ENCODE assay signal across 34 cellular contexts in the genomic region with DNA sequence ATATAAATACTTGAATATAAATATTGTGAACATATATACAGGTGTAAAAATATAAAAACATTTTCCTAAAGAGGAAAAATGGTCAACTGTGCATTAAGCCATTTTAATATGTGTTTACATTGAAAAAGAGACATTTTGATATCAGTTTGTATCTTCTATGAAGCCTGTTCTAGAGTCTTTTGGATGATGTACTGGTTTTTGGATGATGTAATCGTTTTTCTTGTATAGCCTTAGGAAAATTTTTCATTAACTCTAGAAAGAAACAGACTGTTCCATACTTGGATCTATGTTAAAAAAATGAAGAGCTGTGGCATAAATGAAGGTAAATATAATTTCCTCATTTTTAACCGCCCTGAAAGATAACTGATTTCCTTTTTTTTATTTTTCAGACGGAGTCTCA.
"Had no signal": no experiment of that assay in that cellular context is flagged by ENCODE, and none has a peak within 500 bp of the region (broad histone marks: within the 10 kb centered on the region; RNA-seq: fewer than 3 reads in every experiment).

No MANE protein-coding gene starts in this region.

- ATAC-seq: activated CD4-positive, CD25-positive, alpha-beta regulatory T cell treated with anti-CD3 and anti-CD28 coated beads, Interleukin-2, amount 50 U/mL, for 24 hours; activated CD8-positive, alpha-beta memory T cell treated with anti-CD3 and anti-CD28 coated beads, Interleukin-2, amount 10 ng/mL, durations not matched to agents 7 days and 5 days; activated CD8-positive, alpha-beta T cell treated with anti-CD3 and anti-CD28 coated beads, Interleukin-2, amount 10 ng/mL, durations not matched to agents 7 days and 5 days; activated naive CD4-positive, alpha-beta T cell treated with anti-CD3 and anti-CD28 coated beads, Interleukin-2, amount 50 U/mL, for 72 hours; esophagus mucosa; heart left ventricle; T-helper 17 cell had no signal

- H3K4me1 Mint-ChIP-seq: central memory CD8-positive, alpha-beta T cell had no signal

- H3K4me3 ChIP-seq: coronary artery, dorsolateral prefrontal cortex, heart left ventricle had no signal

- H3K27ac Mint-ChIP-seq: activated B cell treated with CpG ODN at 0.5 μM for 24 hours; activated CD4-positive, alpha-beta memory T cell treated with anti-CD3 and anti-CD28 coated beads for 36 hours; activated CD8-positive, alpha-beta memory T cell treated with anti-CD3 and anti-CD28 coated beads, Interleukin-2, amount 10 ng/mL, durations not matched to agents 7 days and 5 days; activated CD8-positive, alpha-beta T cell treated with anti-CD3 and anti-CD28 coated beads, Interleukin-2, amount 10 ng/mL, durations not matched to agents 7 days and 5 days; activated naive CD4-positive, alpha-beta T cell treated with anti-CD3 and anti-CD28 coated beads, Interleukin-2, amount 10 ng/mL, durations not matched to agents 7 days and 5 days; activated naive CD8-positive, alpha-beta T cell treated with anti-CD3 and anti-CD28 coated beads, Interleukin-2, amount 10 ng/mL, durations not matched to agents 7 days and 5 days; dendritic cell treated with granulocyte-macrophage colony-stimulating factor and Interleukin-4, amounts not matched to agents 40 ng/mL and 50 ng/mL, for 4 days; endodermal cell; T-helper 17 cell; T-helper 2 cell treated with Interferon-gamma antibody and Interleukin-4, amounts not matched to agents 5 μg/mL and 100 μg/mL, for 36 hours had no signal

- H3K9me3 ChIP-seq: heart left ventricle had no signal

- H3K27me3 Mint-ChIP-seq: activated B cell treated with CpG ODN at 0.5 μM for 24 hours; activated CD4-positive, alpha-beta memory T cell treated with anti-CD3 and anti-CD28 coated beads for 36 hours; activated CD4-positive, alpha-beta T cell treated with anti-CD3 and anti-CD28 coated beads, Interleukin-2, amount 10 ng/mL, durations not matched to agents 24 days and 14 days; activated CD8-positive, alpha-beta memory T cell treated with anti-CD3 and anti-CD28 coated beads, Interleukin-2, amount 10 ng/mL, durations not matched to agents 7 days and 5 days; activated naive CD4-positive, alpha-beta T cell treated with anti-CD3 and anti-CD28 coated beads, Interleukin-2, amount 10 ng/mL, durations not matched to agents 7 days and 5 days; activated naive CD8-positive, alpha-beta T cell treated with anti-CD3 and anti-CD28 coated beads, Interleukin-2, amount 10 ng/mL, durations not matched to agents 7 days and 5 days; central memory CD8-positive, alpha-beta T cell; T-helper 17 cell had no signal

- H3K27ac ChIP-seq: brain microvascular endothelial cell, coronary artery, dorsolateral prefrontal cortex, heart left ventricle, WERI-Rb-1 had no signal

- H3K27me3 ChIP-seq: brain microvascular endothelial cell, dorsolateral prefrontal cortex, heart left ventricle had no signal

- H3K9me3 Mint-ChIP-seq: activated B cell treated with CpG ODN at 0.5 μM for 24 hours; activated CD4-positive, alpha-beta memory T cell treated with anti-CD3 and anti-CD28 coated beads for 36 hours; central memory CD8-positive, alpha-beta T cell; dendritic cell treated with granulocyte-macrophage colony-stimulating factor and Interleukin-4, amounts not matched to agents 40 ng/mL and 50 ng/mL, for 4 days; T-helper 2 cell treated with Interferon-gamma antibody and Interleukin-4, amounts not matched to agents 5 μg/mL and 100 μg/mL, for 36 hours had no signal

- H3K36me3 ChIP-seq: brain microvascular endothelial cell, heart left ventricle, WERI-Rb-1 had no signal

- H3K4me1 ChIP-seq: heart left ventricle had no signal

- DNase-seq: activated B cell treated with CpG ODN at 0.5 μM for 24 hours; activated CD4-positive, alpha-beta memory T cell treated with anti-CD3 and anti-CD28 coated beads for 36 hours; activated CD4-positive, alpha-beta T cell treated with anti-CD3 and anti-CD28 coated beads, Interleukin-2, amount 10 ng/mL, durations not matched to agents 24 days and 14 days; activated CD8-positive, alpha-beta memory T cell treated with anti-CD3 and anti-CD28 coated beads, Interleukin-2, amount 10 ng/mL, durations not matched to agents 7 days and 5 days; activated CD8-positive, alpha-beta memory T cell treated with anti-CD3 and anti-CD28 coated beads, Interleukin-2, amount 50 U/mL, for 4 hours; activated CD8-positive, alpha-beta T cell treated with anti-CD3 and anti-CD28 coated beads, Interleukin-2, amount 10 ng/mL, durations not matched to agents 7 days and 5 days; activated gamma-delta T cell; activated naive CD4-positive, alpha-beta T cell; activated naive CD4-positive, alpha-beta T cell treated with anti-CD3 and anti-CD28 coated beads, Interleukin-2, amount 10 ng/mL, durations not matched to agents 7 days and 5 days; activated naive CD8-positive, alpha-beta T cell treated with anti-CD3 and anti-CD28 coated beads, Interleukin-2, amount 10 ng/mL, durations not matched to agents 7 days and 5 days; activated T-cell treated with anti-CD3 and anti-CD28 coated beads, Interleukin-2, amount 50 U/mL, for 1 hour; activated T-cell treated with anti-CD3 and anti-CD28 coated beads, Interleukin-2, amount 50 U/mL, for 48 hours; brain microvascular endothelial cell; dorsolateral prefrontal cortex; effector memory CD4-positive, alpha-beta T cell; endodermal cell; foreskin fibroblast; glutamatergic neuron; heart left ventricle; T-helper 1 cell; T-helper 17 cell; T1000; WERI-Rb-1 had no signal

- FAIRE-seq: astrocyte, bronchial epithelial cell, frontal cortex had no signal

- H3K4me3 Mint-ChIP-seq: activated B cell treated with CpG ODN at 0.5 μM for 24 hours; activated CD4-positive, alpha-beta memory T cell treated with anti-CD3 and anti-CD28 coated beads for 36 hours; activated CD4-positive, alpha-beta T cell treated with anti-CD3 and anti-CD28 coated beads, Interleukin-2, amount 10 ng/mL, durations not matched to agents 24 days and 14 days; activated CD8-positive, alpha-beta memory T cell treated with anti-CD3 and anti-CD28 coated beads, Interleukin-2, amount 10 ng/mL, durations not matched to agents 7 days and 5 days; activated CD8-positive, alpha-beta T cell treated with anti-CD3 and anti-CD28 coated beads, Interleukin-2, amount 10 ng/mL, durations not matched to agents 7 days and 5 days; activated naive CD4-positive, alpha-beta T cell treated with anti-CD3 and anti-CD28 coated beads, Interleukin-2, amount 10 ng/mL, durations not matched to agents 7 days and 5 days; activated naive CD8-positive, alpha-beta T cell treated with anti-CD3 and anti-CD28 coated beads, Interleukin-2, amount 10 ng/mL, durations not matched to agents 7 days and 5 days; activated T-helper 1 cell treated with anti-CD3 and anti-CD28 coated beads, Interleukin-12 subunit alpha, Interleukin-12 subunit beta, Interleukin-2, Interleukin-4 antibody, amounts not matched to agents 30 ng/mL and 10 ng/mL and 1 ng/mL, durations not matched to agents 14 hours and 24 hours and 36 hours; central memory CD8-positive, alpha-beta T cell; dendritic cell treated with granulocyte-macrophage colony-stimulating factor and Interleukin-4, amounts not matched to agents 40 ng/mL and 50 ng/mL, for 4 days; endodermal cell; T-helper 17 cell; T-helper 2 cell treated with Interferon-gamma antibody and Interleukin-4, amounts not matched to agents 5 μg/mL and 100 μg/mL, for 36 hours had no signal
